In genomic region chr16:59148756-59149155, GRCh38 we compare ENCODE assay signal across 20 cellular contexts.
DNase-seq lines count a peak whose midpoint lies in the region; ATAC-seq lines count a peak whose summit lies in the region.
"Had no signal": no experiment of that assay in that cellular context is flagged by ENCODE, and none has a peak within 500 bp of the region (broad histone marks: within the 10 kb centered on the region; RNA-seq: fewer than 3 reads in every experiment).

No MANE protein-coding gene starts in this region.

- H2BK120ac ChIP-seq in mesenchymal stem cell (ENCODE audit: low read depth, low read length) = no peak overlapping the region

- DNase-seq in GM04503 (ENCODE audit: low read depth) (peak; percentile 11), astrocyte of the hippocampus (ENCODE audit: low read depth, low spot score) (peak; percentile 2), mesenchymal stem cell (no peak), nucleus accumbens (lab: John Stamatoyannopoulos, UW) (no peak)
- DNase-seq: ACHN; BE2C; Caco-2; CD4-positive, alpha-beta T cell; GF-D8; GOT3; NCI-H187; NCI-H2107; NCI-H524; PC-3 had no signal

- H3K4me2 ChIP-seq in mesenchymal stem cell (ENCODE audit: low read length, poor library complexity, severe bottlenecking) = peak overlapping the region; percentile 56

- no peak overlapping the region for H4K91ac ChIP-seq in mesenchymal stem cell (ENCODE audit: low read length)

- no peaks in the 10 kb centered on the region for H3K36me3 ChIP-seq in mesenchymal stem cell (ENCODE audit: control insufficient read depth in 1 of 2, insufficient read depth in 2 of 2, low read depth in 1 of 2, low read length in 2 of 2)
- H3K36me3 ChIP-seq: BE2C had no signal

- no peak overlapping the region for H3K14ac ChIP-seq in mesenchymal stem cell (ENCODE audit: low read length in 2 of 2)

- H2BK5ac ChIP-seq in mesenchymal stem cell (ENCODE audit: low read depth, low read length, poor library complexity, severe bottlenecking) = no peak overlapping the region

- H3K9ac ChIP-seq in mesenchymal stem cell (ENCODE audit: low read length) = no peak overlapping the region

- H3K4me1 ChIP-seq in mesenchymal stem cell (ENCODE audit: control insufficient read depth, insufficient read depth, low read depth, low read length) = peaks cover 2% of the 10 kb centered on the region
- H3K4me1 ChIP-seq: BE2C, Caco-2 had no signal

- no peaks in the 10 kb centered on the region for H3K9me3 ChIP-seq in mesenchymal stem cell (ENCODE audit: control insufficient read depth, low read length)
- H3K9me3 ChIP-seq: BE2C, Caco-2 had no signal

- H4K8ac ChIP-seq in mesenchymal stem cell (ENCODE audit: low read length) = no peak overlapping the region

- no peak for ATAC-seq in HG03039 (IDR thresholded peaks at IDR 0.05; ENCODE audit: unreplicated experiment)
- ATAC-seq in GM19452 (IDR thresholded peaks at IDR 0.05; ENCODE audit: unreplicated experiment) = no peak
- ATAC-seq in HG03108 (IDR thresholded peaks at IDR 0.05; ENCODE audit: unreplicated experiment) = no peak
- ATAC-seq: HCT116, K562, PC-3 had no signal

- 75% methylated on average over 2 of the region's 2 CpGs for WGBS in mesenchymal stem cell

- H2AFZ ChIP-seq in mesenchymal stem cell (ENCODE audit: low read depth, low read length) = no peak overlapping the region

- H3K4me3 ChIP-seq in mesenchymal stem cell (ENCODE audit: insufficient read depth in 1 of 2, low read depth in 1 of 2, low read length in 2 of 2) = no peak overlapping the region
- H3K4me3 ChIP-seq: K562 had no signal

- no peak overlapping the region for H3K23ac ChIP-seq in mesenchymal stem cell (ENCODE audit: low read length in 2 of 2)

- H2BK12ac ChIP-seq in mesenchymal stem cell (ENCODE audit: low read length in 2 of 2) = no peak overlapping the region

- no peak overlapping the region for H3K18ac ChIP-seq in mesenchymal stem cell (ENCODE audit: low read depth in 1 of 2, low read length in 2 of 2)

- no peaks in the 10 kb centered on the region for H3K79me1 ChIP-seq in mesenchymal stem cell (replicated peaks; ENCODE audit: low read length, poor library complexity, severe bottlenecking)

- no peak overlapping the region for H2AK5ac ChIP-seq in mesenchymal stem cell (ENCODE audit: low read length, severe bottlenecking)

- H2BK15ac ChIP-seq in mesenchymal stem cell (ENCODE audit: low read depth, poor library complexity, severe bottlenecking) = no peak overlapping the region

- H3K4ac ChIP-seq in mesenchymal stem cell (ENCODE audit: low read depth in 1 of 2, low read length in 2 of 2) = no peak overlapping the region

- H3K27ac ChIP-seq in mesenchymal stem cell (ENCODE audit: low read length, poor library complexity, severe bottlenecking) = peak overlapping the region; percentile 47
- H3K27ac ChIP-seq: RWPE1 had no signal

- H3K27me3 ChIP-seq in mesenchymal stem cell (ENCODE audit: control insufficient read depth in 1 of 2, insufficient read depth in 1 of 2, low read length in 2 of 2) = no peaks in the 10 kb centered on the region
- H3K27me3 ChIP-seq: BE2C had no signal

Comparison
In these comparisons a context has a peak if more than half of its experiments do, and no peak if none do; other contexts are left out.
1. DNase-seq: peak in GM04503 (single experiment) and astrocyte of the hippocampus (single experiment); none in mesenchymal stem cell (single experiment) and nucleus accumbens (0 of 56).